Comparison of ENCODE assay signal across 37 cellular contexts in the genomic region with DNA sequence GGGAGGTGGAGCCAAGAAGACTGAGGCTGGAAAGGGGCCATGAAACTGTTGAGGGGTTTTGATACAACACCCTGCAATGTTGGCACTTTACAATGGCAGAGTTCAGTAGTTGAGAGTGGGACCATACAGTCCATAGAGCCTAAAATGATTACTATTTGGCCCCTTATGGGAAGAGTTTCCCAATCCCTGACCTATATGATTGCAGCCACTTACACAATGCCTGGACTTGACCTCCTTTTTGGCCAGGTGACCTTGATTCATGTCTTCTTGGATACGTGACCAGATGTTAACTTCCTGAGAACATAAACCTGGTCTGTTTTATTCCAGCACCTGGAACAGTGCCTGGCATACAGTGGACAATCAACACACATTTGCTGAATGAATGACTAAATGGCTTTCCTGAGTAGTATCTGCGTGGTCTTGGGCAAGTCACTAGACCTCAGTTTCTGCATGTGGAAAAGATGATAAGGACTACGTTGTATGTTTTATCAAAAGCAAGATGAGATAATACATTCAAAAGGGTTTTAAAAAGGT. TPM values are rescaled to one million over a fixed set of nuclear protein-coding genes. Genes with fewer than 3 reads are reported as not detected.
"Had no signal": no experiment of that assay in that cellular context is flagged by ENCODE, and none has a peak within 500 bp of the region (broad histone marks: within the 10 kb centered on the region; RNA-seq: fewer than 3 reads in every experiment).

No MANE protein-coding gene starts in this region.

- H3K4me3 Mint-ChIP-seq: naive thymus-derived CD8-positive, alpha-beta T cell; natural killer cell treated with Interleukin-12 subunit alpha and Interleukin-12 subunit beta and Interleukin-15 and Interleukin-18, amount 100 ng/mL, for 72 hours; nephron progenitor cell; neural crest cell; stimulated activated memory B cell treated with anti-CD40 and anti-IgM and Interleukin-4, amounts not matched to agents 10 μg/mL and 1 μg/mL and 100 μg/mL, for 72 hours; stimulated activated naive CD8-positive, alpha-beta T cell treated with anti-CD3 and anti-CD28 coated beads, Interleukin-15, amount 100 ng/mL, for 72 hours; type B pancreatic cell had no signal

- H3K27me3 ChIP-seq: neutrophil, pancreas, right atrium auricular region, spleen, suprapubic skin, testis, tibial artery, transverse colon, upper lobe of right lung, uterus had no signal

- H3K36me3 ChIP-seq: neutrophil, pancreas, prostate gland, right atrium auricular region, spleen, suprapubic skin, tibial artery, transverse colon, upper lobe of right lung, uterus had no signal

- H3K9me3 ChIP-seq: neutrophil, pancreas, prostate gland, right atrium auricular region, spleen, suprapubic skin, testis, tibial artery, transverse colon, upper lobe of right lung, uterus had no signal

- H3K27me3 Mint-ChIP-seq: naive thymus-derived CD8-positive, alpha-beta T cell; stimulated activated naive CD8-positive, alpha-beta T cell treated with anti-CD3 and anti-CD28 coated beads, Interleukin-15, amount 100 ng/mL, for 72 hours; type B pancreatic cell had no signal

- H3K4me1 ChIP-seq: prostate gland, right atrium auricular region, spleen, suprapubic skin, testis, tibial artery, transverse colon, upper lobe of right lung, uterus had no signal

- DNase-seq: naive thymus-derived CD8-positive, alpha-beta T cell; nephron progenitor cell; nucleus accumbens; pancreas; retina; spleen; stimulated activated CD4-positive, alpha-beta T cell treated with anti-CD3 and anti-CD28 coated beads, Interleukin-12 subunit alpha, Interleukin-12 subunit beta, amount 100 ng/mL, for 4 hours; stimulated activated CD4-positive, alpha-beta T cell treated with anti-CD3 and anti-CD28 coated beads, Interleukin-1b, Interleukin-23, amount 100 ng/mL, for 48 hours; stimulated activated CD4-positive, alpha-beta T cell treated with anti-CD3 and anti-CD28 coated beads, Interleukin-4, amount 100 ng/mL, for 1 hour; stimulated activated CD4-positive, alpha-beta T cell treated with anti-CD3 and anti-CD28 coated beads, Interleukin-4, amount 100 ng/mL, for 4 hours; stimulated activated CD8-positive, alpha-beta memory T cell treated with anti-CD3 and anti-CD28 coated beads, Interleukin-4, amount 100 ng/mL, for 48 hours; stimulated activated naive CD4-positive, alpha-beta T cell; stimulated activated naive CD8-positive, alpha-beta T cell treated with anti-CD3 and anti-CD28 coated beads, Interleukin-15, amount 100 ng/mL, for 72 hours; stimulated activated naive CD8-positive, alpha-beta T cell treated with anti-CD3 and anti-CD28 coated beads, Interleukin-15, Interleukin-2, amounts not matched to agents 100 U/mL and 50 U/mL, for 24 hours; substantia nigra; testis; tibial artery; transverse colon; upper lobe of right lung; uterus had no signal

- H3K4me1 Mint-ChIP-seq: naive thymus-derived CD8-positive, alpha-beta T cell; stimulated activated memory B cell treated with anti-CD40 and anti-IgM and Interleukin-4, amounts not matched to agents 10 μg/mL and 1 μg/mL and 100 μg/mL, for 72 hours; stimulated activated naive CD8-positive, alpha-beta T cell treated with anti-CD3 and anti-CD28 coated beads, Interleukin-15, amount 100 ng/mL, for 72 hours had no signal

- H3K36me3 Mint-ChIP-seq: naive thymus-derived CD8-positive, alpha-beta T cell; natural killer cell treated with Interleukin-12 subunit alpha and Interleukin-12 subunit beta and Interleukin-15 and Interleukin-18, amount 100 ng/mL, for 72 hours; stimulated activated memory B cell treated with anti-CD40 and anti-IgM and Interleukin-4, amounts not matched to agents 10 μg/mL and 1 μg/mL and 100 μg/mL, for 72 hours; type B pancreatic cell had no signal

- H3K9me3 Mint-ChIP-seq: naive thymus-derived CD8-positive, alpha-beta T cell; natural killer cell treated with Interleukin-12 subunit alpha and Interleukin-12 subunit beta and Interleukin-15 and Interleukin-18, amount 100 ng/mL, for 72 hours; nephron progenitor cell; neural crest cell; stimulated activated memory B cell treated with anti-CD40 and anti-IgM and Interleukin-4, amounts not matched to agents 10 μg/mL and 1 μg/mL and 100 μg/mL, for 72 hours; stimulated activated naive CD8-positive, alpha-beta T cell treated with anti-CD3 and anti-CD28 coated beads, Interleukin-15, amount 100 ng/mL, for 72 hours; type B pancreatic cell had no signal

- ATAC-seq: naive thymus-derived CD8-positive, alpha-beta T cell; natural killer cell treated with Interleukin-12 subunit alpha and Interleukin-12 subunit beta and Interleukin-15 and Interleukin-18, amount 100 ng/mL, for 72 hours; pancreas; sciatic nerve; stimulated activated memory B cell treated with anti-CD40 and anti-IgM and Interleukin-4, amounts not matched to agents 10 μg/mL and 1 μg/mL and 100 μg/mL, for 72 hours; stimulated activated naive CD8-positive, alpha-beta T cell treated with anti-CD3 and anti-CD28 coated beads, Interleukin-15, amount 100 ng/mL, for 72 hours; stimulated activated naive CD8-positive, alpha-beta T cell treated with anti-CD3 and anti-CD28 coated beads, Interleukin-15, Interleukin-2, amounts not matched to agents 100 U/mL and 50 U/mL, for 24 hours; upper lobe of right lung had no signal

- H3K4me3 ChIP-seq: pancreas, prostate gland, right atrium auricular region, skin epidermis, smooth muscle cell, spleen, suprapubic skin, testis, tibial artery, transverse colon, upper lobe of right lung, uterus had no signal

- H3K4me2 ChIP-seq: smooth muscle cell had no signal

- H3K27ac ChIP-seq: neutrophil, pancreas, prostate gland, right atrium auricular region, skin epidermis, spleen, suprapubic skin, testis, tibial artery, transverse colon, upper lobe of right lung, uterus had no signal

- H3K27ac Mint-ChIP-seq: naive thymus-derived CD8-positive, alpha-beta T cell; natural killer cell treated with Interleukin-12 subunit alpha and Interleukin-12 subunit beta and Interleukin-15 and Interleukin-18, amount 100 ng/mL, for 72 hours; nephron progenitor cell; stimulated activated memory B cell treated with anti-CD40 and anti-IgM and Interleukin-4, amounts not matched to agents 10 μg/mL and 1 μg/mL and 100 μg/mL, for 72 hours; stimulated activated naive CD8-positive, alpha-beta T cell treated with anti-CD3 and anti-CD28 coated beads, Interleukin-15, amount 100 ng/mL, for 72 hours; type B pancreatic cell had no signal

RNA-seq across cellular contexts. Expression of a gene that starts 58.4 kb away (rescaled TPM):
- total RNA-seq: naive thymus-derived CD8-positive, alpha-beta T cell; natural killer cell treated with Interleukin-12 subunit alpha and Interleukin-12 subunit beta and Interleukin-15 and Interleukin-18, amount 100 ng/mL, for 72 hours; neural crest cell; omental fat pad; osteocyte; pancreas; posterior vena cava; prostate gland; pulmonary artery endothelial cell; right atrium auricular region; sciatic nerve; smooth muscle cell; spleen; suprapubic skin; testis; transverse colon; upper lobe of right lung; urinary bladder; uterus had no signal
- polyA plus RNA-seq: naive thymus-derived CD8-positive, alpha-beta T cell; pancreas; smooth muscle cell; thymus; urinary bladder had no signal
